ENCODE assay signal across 10 cellular contexts in genomic region chr3:192515661-192516040, GRCh38.
DNase-seq lines count a peak whose midpoint lies in the region; ATAC-seq lines count a peak whose summit lies in the region.
"Had no signal": no experiment of that assay in that cellular context is flagged by ENCODE, and none has a peak within 500 bp of the region (broad histone marks: within the 10 kb centered on the region; RNA-seq: fewer than 3 reads in every experiment).

No MANE protein-coding gene starts in this region.

- H3K4me1 ChIP-seq in skeletal muscle tissue (ENCODE audit: control insufficient read depth in 3 of 3, insufficient read depth in 3 of 3, low read length in 3 of 3), result peaks cover 3 to 10% (median 7%) of the 10 kb centered on the region in 3 donors
- H3K4me1 ChIP-seq: SJSA1 had no signal

- peak; percentile 51 for DNase-seq in DMS53 treated with DMSO at 0.1 percent for 48 hours (lab: John Stamatoyannopoulos, UW; ENCODE audit: unreplicated experiment)
- DNase-seq in DMS53 (lab: John Stamatoyannopoulos, UW), result no peak
- DNase-seq in astrocyte of the hippocampus (ENCODE audit: low read depth, low spot score), result peak; percentile 0
- no peak for DNase-seq in pons (ENCODE audit: low spot score)
- DNase-seq in UCSD-AML1 (lab: John Stamatoyannopoulos, UW; ENCODE audit: unreplicated experiment), result no peak

- H3K27me3 ChIP-seq in skeletal muscle tissue (ENCODE audit: control insufficient read depth in 3 of 3, insufficient read depth in 3 of 3, low read length in 3 of 3), result peaks cover 20 to 28% (median 20%) of the 10 kb centered on the region in 3 donors

- H3K4me3 ChIP-seq in iPS-18c (ENCODE audit: insufficient read depth, low read depth, low read length), result peak overlapping the region; percentile 78
- peak overlapping the region; percentile 45 to 65 (median 52) for H3K4me3 ChIP-seq in skeletal muscle tissue (ENCODE audit: low read length in 3 of 3)
- H3K4me3 ChIP-seq: lung, SJSA1 had no signal

- H3K27ac ChIP-seq in skeletal muscle tissue (ENCODE audit: low read depth, low read length), result no peak overlapping the region
- H3K27ac ChIP-seq: SJSA1 had no signal

- no peaks in the 10 kb centered on the region for H3K36me3 ChIP-seq in skeletal muscle tissue (ENCODE audit: control insufficient read depth in 3 of 3, insufficient read depth in 3 of 3, low read length in 3 of 3)
- H3K36me3 ChIP-seq: SJSA1 had no signal

- ATAC-seq in GM19035 (IDR thresholded peaks at IDR 0.05; ENCODE audit: unreplicated experiment), result no peak

- H3K9me3 ChIP-seq in iPS-18c (ENCODE audit: control insufficient read depth, insufficient read depth, low read length) (no peaks in the 10 kb centered on the region), skeletal muscle tissue (ENCODE audit: control insufficient read depth in 3 of 3, low read length in 3 of 3) (no peaks in the 10 kb centered on the region)
- H3K9me3 ChIP-seq: SJSA1 had no signal

- no peak overlapping the region for H3K9ac ChIP-seq in skeletal muscle tissue (ENCODE audit: low read depth in 1 of 3, low read length in 3 of 3)

Comparison
In these comparisons a context has a peak if more than half of its experiments do, and no peak if none do; other contexts are left out.
1. DNase-seq: peak in DMS53 treated with DMSO at 0.1 percent for 48 hours (single experiment) and astrocyte of the hippocampus (single experiment); none in DMS53 (single experiment), pons (single experiment) and UCSD-AML1 (single experiment).